ENCODE assay signal across 4 cellular contexts in the genomic region with DNA sequence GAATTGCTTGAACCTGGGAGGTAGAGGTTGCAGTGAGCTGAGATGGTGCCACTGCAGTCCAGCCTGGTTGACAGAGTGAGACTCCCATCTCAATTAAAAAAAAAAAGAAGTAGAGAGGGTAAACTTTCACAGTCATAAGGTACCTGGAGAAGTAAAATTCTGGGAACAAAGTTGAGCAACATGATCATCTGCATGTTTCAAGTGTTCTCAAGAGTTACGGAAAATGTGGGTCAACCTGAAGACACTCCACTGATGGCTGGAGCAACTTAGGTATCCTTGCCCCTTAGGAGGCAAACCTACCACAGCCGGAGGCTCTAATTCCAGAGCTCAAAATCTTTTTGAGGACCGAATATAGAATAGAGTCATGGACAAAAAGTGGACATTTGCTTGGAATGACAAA.
"Had no signal": no experiment of that assay in that cellular context is flagged by ENCODE, and none has a peak within 500 bp of the region (broad histone marks: within the 10 kb centered on the region; RNA-seq: fewer than 3 reads in every experiment).

No MANE protein-coding gene starts in this region.

- ATAC-seq: HepG2, K562 had no signal

- H3K4me3 ChIP-seq: K562 had no signal

- DNase-seq: IMR-90 had no signal

- H3K27ac ChIP-seq: HL-60 had no signal
